ENCODE assay signal across 8 cellular contexts in the genomic region with DNA sequence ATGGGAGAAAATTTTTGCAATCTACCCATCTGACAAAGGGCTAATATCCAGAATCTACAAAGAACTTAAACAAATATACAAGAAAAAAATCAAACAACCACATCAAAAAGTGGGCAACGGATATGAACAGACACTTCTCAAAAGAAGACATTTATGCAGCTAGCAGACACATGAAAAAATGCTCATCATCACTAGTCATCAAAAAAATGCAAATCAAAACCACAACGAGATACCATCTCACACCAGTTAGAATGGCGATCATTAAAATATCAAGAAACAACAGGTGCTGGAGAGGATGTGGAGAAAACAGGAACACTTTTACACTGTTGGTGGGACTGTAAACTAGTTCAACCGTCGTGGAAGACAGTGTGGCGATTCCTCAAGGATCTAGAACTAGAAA.
DNase-seq lines count a peak whose midpoint lies in the region; ATAC-seq lines count a peak whose summit lies in the region.
"Not testable (repeated sequence)": the region's sequence is repeated elsewhere in the genome, so short reads cannot be mapped to it uniquely, and the experiment has no call there.

No MANE protein-coding gene starts in this region.

- not testable (repeated sequence) for ATAC-seq in CD4-positive, CD25-positive, alpha-beta regulatory T cell (ENCODE audit: low read depth in 2 of 2); activated T-cell treated with anti-CD3 and anti-CD28 coated beads, Interleukin-2, amount 50 U/mL, for 4 hours; activated naive CD4-positive, alpha-beta T cell treated with anti-CD3 and anti-CD28 coated beads, Interleukin-2, amount 50 U/mL, for 72 hours; natural killer cell treated with Interleukin-12 subunit alpha and Interleukin-12 subunit beta and Interleukin-15 and Interleukin-18, amount 100 ng/mL, for 72 hours

- H3K27me3 ChIP-seq in CD4-positive, CD25-positive, alpha-beta regulatory T cell (ENCODE audit: control insufficient read depth, insufficient read depth, low read length): not testable (repeated sequence)

- peak overlapping the region; percentile 66 to 85 (median 80) for H3K4me3 Mint-ChIP-seq in CD4-positive, CD25-positive, alpha-beta regulatory T cell
- peak overlapping the region; percentile 45 for H3K4me3 Mint-ChIP-seq in activated CD4-positive, alpha-beta T cell treated with anti-CD3 and anti-CD28 coated beads, Interleukin-2, amount 10 ng/mL, durations not matched to agents 24 days and 14 days
- H3K4me3 Mint-ChIP-seq in activated T-cell treated with anti-CD3 and anti-CD28 coated beads, Interleukin-2, amount 50 U/mL, for 4 hours: peak overlapping the region; percentile 33
- H3K4me3 Mint-ChIP-seq in natural killer cell treated with Interleukin-12 subunit alpha and Interleukin-12 subunit beta and Interleukin-15 and Interleukin-18, amount 100 ng/mL, for 72 hours: peak overlapping the region; percentile 38

- DNase-seq in CD4-positive, CD25-positive, alpha-beta regulatory T cell: peak; percentile 4 to 80 (median 80)
- DNase-seq in KBM-7 (peak; percentile 13), SW480 (ENCODE audit: low spot score) (peak; percentile 84)
- peak; percentile 71 for DNase-seq in activated CD4-positive, alpha-beta T cell treated with anti-CD3 and anti-CD28 coated beads, Interleukin-2, amount 10 ng/mL, durations not matched to agents 24 days and 14 days
- not testable (repeated sequence) for DNase-seq in activated T-cell treated with anti-CD3 and anti-CD28 coated beads, Interleukin-2, amount 50 U/mL, for 4 hours; activated naive CD4-positive, alpha-beta T cell treated with anti-CD3 and anti-CD28 coated beads, Interleukin-2, amount 50 U/mL, for 72 hours (ENCODE audit: low spot score in 2 of 2); natural killer cell treated with Interleukin-12 subunit alpha and Interleukin-12 subunit beta and Interleukin-15 and Interleukin-18, amount 100 ng/mL, for 72 hours (ENCODE audit: low spot score)
- peak; percentile 7 for DNase-seq in effector CD4-positive, alpha-beta T cell

- peaks cover 53 to 85% (median 69%) of the 10 kb centered on the region in 4 donors for H3K4me1 Mint-ChIP-seq in CD4-positive, CD25-positive, alpha-beta regulatory T cell
- H3K4me1 Mint-ChIP-seq in activated CD4-positive, alpha-beta T cell treated with anti-CD3 and anti-CD28 coated beads, Interleukin-2, amount 10 ng/mL, durations not matched to agents 24 days and 14 days: peaks cover 49% of the 10 kb centered on the region
- peaks cover 71% of the 10 kb centered on the region for H3K4me1 Mint-ChIP-seq in activated T-cell treated with anti-CD3 and anti-CD28 coated beads, Interleukin-2, amount 50 U/mL, for 4 hours (ENCODE audit: low read depth)
- H3K4me1 Mint-ChIP-seq in natural killer cell treated with Interleukin-12 subunit alpha and Interleukin-12 subunit beta and Interleukin-15 and Interleukin-18, amount 100 ng/mL, for 72 hours (ENCODE audit: low read depth in 2 of 2): peaks cover 48 to 60% of the 10 kb centered on the region in 2 donors

- peaks cover 52% of the 10 kb centered on the region for H3K4me1 ChIP-seq in CD4-positive, CD25-positive, alpha-beta regulatory T cell (ENCODE audit: control insufficient read depth, insufficient read depth, low read length, poor library complexity, severe bottlenecking)

- in situ Hi-C loops in KBM-7 (cut with MboI; ENCODE audit: low pct_unique_long_range_greater_than_20kb, low sequenced_read_pairs): not testable (repeated sequence)

- peak overlapping the region; percentile 67 to 86 (median 81) for H3K27ac Mint-ChIP-seq in CD4-positive, CD25-positive, alpha-beta regulatory T cell
- peak overlapping the region; percentile 72 for H3K27ac Mint-ChIP-seq in activated CD4-positive, alpha-beta T cell treated with anti-CD3 and anti-CD28 coated beads, Interleukin-2, amount 10 ng/mL, durations not matched to agents 24 days and 14 days
- peak overlapping the region; percentile 1 to 51 for H3K27ac Mint-ChIP-seq in activated naive CD4-positive, alpha-beta T cell treated with anti-CD3 and anti-CD28 coated beads, Interleukin-2, amount 50 U/mL, for 72 hours
- H3K27ac Mint-ChIP-seq in natural killer cell treated with Interleukin-12 subunit alpha and Interleukin-12 subunit beta and Interleukin-15 and Interleukin-18, amount 100 ng/mL, for 72 hours: peak overlapping the region; percentile 67 to 71

- not testable (repeated sequence) for H3K27me3 Mint-ChIP-seq in CD4-positive, CD25-positive, alpha-beta regulatory T cell; activated CD4-positive, alpha-beta T cell treated with anti-CD3 and anti-CD28 coated beads, Interleukin-2, amount 10 ng/mL, durations not matched to agents 24 days and 14 days; activated T-cell treated with anti-CD3 and anti-CD28 coated beads, Interleukin-2, amount 50 U/mL, for 4 hours (ENCODE audit: low read depth); natural killer cell treated with Interleukin-12 subunit alpha and Interleukin-12 subunit beta and Interleukin-15 and Interleukin-18, amount 100 ng/mL, for 72 hours

- not testable (repeated sequence) for H3K36me3 Mint-ChIP-seq in CD4-positive, CD25-positive, alpha-beta regulatory T cell; activated T-cell treated with anti-CD3 and anti-CD28 coated beads, Interleukin-2, amount 50 U/mL, for 4 hours (ENCODE audit: insufficient read depth); natural killer cell treated with Interleukin-12 subunit alpha and Interleukin-12 subunit beta and Interleukin-15 and Interleukin-18, amount 100 ng/mL, for 72 hours
- peaks cover 18% of the 10 kb centered on the region for H3K36me3 Mint-ChIP-seq in activated CD4-positive, alpha-beta T cell treated with anti-CD3 and anti-CD28 coated beads, Interleukin-2, amount 10 ng/mL, durations not matched to agents 24 days and 14 days (ENCODE audit: low read depth)
- peaks cover 0 to 18% of the 10 kb centered on the region in 2 donors for H3K36me3 Mint-ChIP-seq in activated naive CD4-positive, alpha-beta T cell treated with anti-CD3 and anti-CD28 coated beads, Interleukin-2, amount 50 U/mL, for 72 hours

- peak overlapping the region; percentile 63 for H3K4me3 ChIP-seq in CD4-positive, CD25-positive, alpha-beta regulatory T cell (ENCODE audit: low read depth, low read length)

- intact Hi-C loops in activated CD4-positive, alpha-beta T cell treated with anti-CD3 and anti-CD28 coated beads, Interleukin-2, amount 10 ng/mL, durations not matched to agents 24 days and 14 days (cut with micrococcal nuclease): not testable (repeated sequence)

- H3K27ac ChIP-seq in CD4-positive, CD25-positive, alpha-beta regulatory T cell (ENCODE audit: insufficient read depth, low read length, poor library complexity, severe bottlenecking): peak overlapping the region; percentile 55

- H3K9me3 Mint-ChIP-seq in CD4-positive, CD25-positive, alpha-beta regulatory T cell; activated CD4-positive, alpha-beta T cell treated with anti-CD3 and anti-CD28 coated beads, Interleukin-2, amount 10 ng/mL, durations not matched to agents 24 days and 14 days; activated T-cell treated with anti-CD3 and anti-CD28 coated beads, Interleukin-2, amount 50 U/mL, for 4 hours; activated naive CD4-positive, alpha-beta T cell treated with anti-CD3 and anti-CD28 coated beads, Interleukin-2, amount 50 U/mL, for 72 hours; natural killer cell treated with Interleukin-12 subunit alpha and Interleukin-12 subunit beta and Interleukin-15 and Interleukin-18, amount 100 ng/mL, for 72 hours: not testable (repeated sequence)

- not testable (repeated sequence) for H3K9me3 ChIP-seq in CD4-positive, CD25-positive, alpha-beta regulatory T cell (ENCODE audit: control insufficient read depth in 2 of 2, low read length in 2 of 2)

- not testable (repeated sequence) for H3K36me3 ChIP-seq in CD4-positive, CD25-positive, alpha-beta regulatory T cell (ENCODE audit: control insufficient read depth, insufficient read depth, low read length)

Comparison
In these comparisons a context has a peak if more than half of its experiments do, and no peak if none do; other contexts are left out.
1. H3K27ac Mint-ChIP-seq: peak in every context shown above with its lines; median percentile 81 in CD4-positive, CD25-positive, alpha-beta regulatory T cell; 72 in activated CD4-positive, alpha-beta T cell treated with anti-CD3 and anti-CD28 coated beads, Interleukin-2, amount 10 ng/mL, durations not matched to agents 24 days and 14 days; 69 in natural killer cell treated with Interleukin-12 subunit alpha and Interleukin-12 subunit beta and Interleukin-15 and Interleukin-18, amount 100 ng/mL, for 72 hours; 26 in activated naive CD4-positive, alpha-beta T cell treated with anti-CD3 and anti-CD28 coated beads, Interleukin-2, amount 50 U/mL, for 72 hours.